ENCODE assay signal across 22 cellular contexts in genomic region chrX:43313035-43313434, GRCh38.
"Had no signal": no experiment of that assay in that cellular context is flagged by ENCODE, and none has a peak within 500 bp of the region (broad histone marks: within the 10 kb centered on the region; RNA-seq: fewer than 3 reads in every experiment).

No MANE protein-coding gene starts in this region.

- H3K27me3 ChIP-seq: ascending aorta, esophagus muscularis mucosa, neural progenitor cell, right atrium auricular region, tibial nerve, uterus had no signal

- FAIRE-seq: endothelial cell of umbilical vein, keratinocyte had no signal

- H3K36me3 ChIP-seq: ascending aorta, breast epithelium, esophagus muscularis mucosa, left ventricle myocardium inferior, neural progenitor cell, prostate gland, right atrium auricular region, tibial nerve, uterus had no signal

- H3K27ac ChIP-seq: ascending aorta, breast epithelium, esophagus muscularis mucosa, left ventricle myocardium inferior, neural progenitor cell, prostate gland, right atrium auricular region, tibial nerve, uterus, VCaP had no signal

- H3K4me3 ChIP-seq: ascending aorta, breast epithelium, esophagus muscularis mucosa, left ventricle myocardium inferior, neural progenitor cell, prostate gland, right atrium auricular region, tibial nerve, uterus had no signal

- H3K4me1 ChIP-seq: ascending aorta, breast epithelium, esophagus muscularis mucosa, left ventricle myocardium inferior, neural progenitor cell, prostate gland, right atrium auricular region, tibial nerve, uterus had no signal

- DNase-seq: activated CD4-positive, alpha-beta T cell treated with anti-CD3 and anti-CD28 coated beads for 1 hour; activated CD4-positive, alpha-beta T cell treated with anti-CD3 and anti-CD28 coated beads, Interleukin-2, amount 50 U/mL, for 48 hours; activated gamma-delta T cell; dermis blood vessel endothelial cell; effector memory CD4-positive, alpha-beta T cell; hippocampal formation; left ventricle myocardium inferior; naive B cell; stimulated activated CD4-positive, alpha-beta T cell treated with anti-CD3 and anti-CD28 coated beads, Interleukin-15, amount 100 ng/mL, for 24 hours; stimulated activated CD4-positive, alpha-beta T cell treated with anti-CD3 and anti-CD28 coated beads, Interleukin-2, amount 100 ng/mL, for 48 hours; T-helper 17 cell; uterus had no signal

- H3K9me3 ChIP-seq: ascending aorta, breast epithelium, esophagus muscularis mucosa, left ventricle myocardium inferior, prostate gland, right atrium auricular region, tibial nerve, uterus had no signal

- ATAC-seq: T-helper 17 cell had no signal
